ENCODE assay signal across 1 cellular context in genomic region chr10:12605580-12606405, GRCh38.
A peak's percentile ranks its signal among the peaks of the same experiment; 100 is the strongest.
TF ChIP-seq lines count a peak whose summit lies in the region.

No MANE protein-coding gene starts in this region.

TF ChIP-seq in HepG2, 621 proteins besides CTCF, POLR2A, EP300 and RAD21 (continued from another document and continues in another):
- TF ChIP-seq MYPOP (CRISPR knock-in tag; IDR thresholded peaks at IDR 0.05) (no peak), ZNF30 (CRISPR knock-in tag; IDR thresholded peaks at IDR 0.05) (no peak), ZNF687 (CRISPR knock-in tag; IDR thresholded peaks at IDR 0.05) (peak; percentile 61), ZFP36L1 (CRISPR knock-in tag; IDR thresholded peaks at IDR 0.05) (no peak), ZNF546 (CRISPR knock-in tag; conservative IDR thresholded peaks at IDR 0.05) (no peak), SRSF4 (IDR thresholded peaks at IDR 0.05; ENCODE audit: low read depth, low read length, poor library complexity, severe bottlenecking) (no peak), HOXA3 (CRISPR knock-in tag; IDR thresholded peaks at IDR 0.05) (0 out of 2 replicates have a peak, but pooled peaks have one; percentile 40), EZH2 (conservative IDR thresholded peaks at IDR 0.05; ENCODE audit: low read depth, low read length) (no peak), TAF15 (IDR thresholded peaks at IDR 0.05; ENCODE audit: low read depth, low read length, poor library complexity, severe bottlenecking) (no peak), ZNF580 (CRISPR knock-in tag; IDR thresholded peaks at IDR 0.05; ENCODE audit: borderline replicate concordance, low read depth) (no peak), ZNF513 (CRISPR knock-in tag; conservative IDR thresholded peaks at IDR 0.05) (no peak), ZIK1 (CRISPR knock-in tag; IDR thresholded peaks at IDR 0.05; ENCODE audit: borderline replicate concordance, low read depth) (no peak), ZKSCAN1 (IDR thresholded peaks at IDR 0.05; ENCODE audit: low read length) (no peak), GZF1 (CRISPR knock-in tag; IDR thresholded peaks at IDR 0.05) (no peak), FOXO1 (CRISPR knock-in tag; IDR thresholded peaks at IDR 0.05) (peak; percentile 64; the same call in 1 of the 2 replicates), KDM5B (CRISPR knock-in tag; IDR thresholded peaks at IDR 0.05; ENCODE audit: borderline replicate concordance) (no peak), HNRNPL (IDR thresholded peaks at IDR 0.05; ENCODE audit: low read depth, low read length) (0 out of 2 replicates have a peak, but pooled peaks have one; percentile 66), ZNF737 (CRISPR knock-in tag; IDR thresholded peaks at IDR 0.05; ENCODE audit: borderline replicate concordance) (no peak), ZNF609 (CRISPR knock-in tag; IDR thresholded peaks at IDR 0.05; ENCODE audit: borderline replicate concordance) (no peak), ZNF660 (CRISPR knock-in tag; IDR thresholded peaks at IDR 0.05; ENCODE audit: borderline replicate concordance, low read depth) (no peak), SALL1 (CRISPR knock-in tag; IDR thresholded peaks at IDR 0.05) (peak; percentile 58; the same call in 1 of the 2 replicates), ZNF121 (CRISPR knock-in tag; IDR thresholded peaks at IDR 0.05) (no peak), HNRNPLL (IDR thresholded peaks at IDR 0.05; ENCODE audit: low read depth, low read length, poor library complexity, severe bottlenecking) (no peak), SP4 (CRISPR knock-in tag; IDR thresholded peaks at IDR 0.05) (no peak), TOE1 (CRISPR knock-in tag; IDR thresholded peaks at IDR 0.05) (no peak), ZNF672 (CRISPR knock-in tag; IDR thresholded peaks at IDR 0.05) (no peak), ZNF329 (CRISPR knock-in tag; IDR thresholded peaks at IDR 0.05; ENCODE audit: low read depth) (no peak), EEA1 (CRISPR knock-in tag; IDR thresholded peaks at IDR 0.05; ENCODE audit: borderline replicate concordance) (no peak), HINFP (CRISPR knock-in tag; IDR thresholded peaks at IDR 0.05; ENCODE audit: low read depth) (no peak), ZNF276 (CRISPR knock-in tag; IDR thresholded peaks at IDR 0.05; ENCODE audit: low read depth) (no peak), ZMYM2 (CRISPR knock-in tag; IDR thresholded peaks at IDR 0.05) (no peak), ZNF24 (IDR thresholded peaks at IDR 0.05) (no peak), AKNA (CRISPR knock-in tag; IDR thresholded peaks at IDR 0.05; ENCODE audit: borderline replicate concordance) (no peak), NCOR1 (IDR thresholded peaks at IDR 0.05; ENCODE audit: borderline replicate concordance, low read length) (no peak), NFE2 (CRISPR knock-in tag; IDR thresholded peaks at IDR 0.05) (no peak), ZBTB8A (CRISPR knock-in tag; IDR thresholded peaks at IDR 0.05; ENCODE audit: borderline replicate concordance, low read depth) (no peak), ZNF883 (CRISPR knock-in tag; IDR thresholded peaks at IDR 0.05; ENCODE audit: not compliant biosample characterization) (no peak), ZBTB34 (CRISPR knock-in tag; IDR thresholded peaks at IDR 0.05) (no peak)
